Comparison of ENCODE assay signal across 8 cellular contexts in the genomic region with DNA sequence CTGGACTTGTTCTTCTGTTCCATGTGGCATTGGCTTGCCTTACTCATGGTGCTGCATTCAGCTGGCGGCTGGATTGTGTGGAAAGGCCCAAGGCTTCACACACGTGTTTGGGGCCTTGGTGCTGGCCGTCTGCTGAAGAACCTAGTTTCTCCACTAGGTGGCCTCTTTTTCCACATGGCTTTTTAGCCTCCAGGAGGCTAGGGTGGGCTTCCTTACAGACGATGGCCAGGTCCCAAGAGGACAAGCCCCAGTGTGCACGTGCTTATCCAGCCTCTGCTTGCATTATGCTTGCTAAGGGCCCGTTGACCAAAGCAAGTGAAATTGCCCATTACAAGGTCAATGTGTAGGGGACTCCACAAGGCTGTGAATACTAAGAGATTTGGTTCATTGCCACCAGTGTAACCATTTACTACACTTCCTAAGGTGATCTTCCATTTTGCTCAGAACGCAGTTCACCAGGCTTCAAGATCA. TPM values are rescaled to one million over a fixed set of nuclear protein-coding genes. Genes with fewer than 3 reads are reported as not detected.
A peak's percentile ranks its signal among the peaks of the same experiment; 100 is the strongest.
DNase-seq lines count a peak whose midpoint lies in the region; ATAC-seq and TF ChIP-seq lines count a peak whose summit lies in the region.

No MANE protein-coding gene starts in this region.

- H3K36me3 ChIP-seq in NT2/D1 (ENCODE audit: insufficient read depth, insufficient read length, low read length): no peaks in the 10 kb centered on the region
- H3K36me3 ChIP-seq in psoas muscle (ENCODE audit: insufficient read depth in 1 of 2, low read depth in 1 of 2): no peaks in the 10 kb centered on the region

- H3K4me1 ChIP-seq in NT2/D1 (ENCODE audit: insufficient read depth, insufficient read length) (peaks cover 3% of the 10 kb centered on the region), psoas muscle (no peaks in the 10 kb centered on the region)

- H3K9me3 ChIP-seq in NT2/D1 (ENCODE audit: insufficient read depth, low read length): peaks cover 8% of the 10 kb centered on the region
- no peaks in the 10 kb centered on the region for H3K9me3 ChIP-seq in psoas muscle

- DNase-seq in NOMO-1 treated with DMSO at 0.1 percent for 48 hours (lab: John Stamatoyannopoulos, UW; ENCODE audit: unreplicated experiment) (peak; percentile 12), NOMO-1 treated with dmso at 0.1 percent for 144 hours (lab: John Stamatoyannopoulos, UW; ENCODE audit: unreplicated experiment) (no peak), NT2/D1 (ENCODE audit: low read depth, low spot score) (peak; percentile 68), epithelial cell of esophagus (ENCODE audit: low read depth) (peak; percentile 19), psoas muscle (no peak), dedifferentiated amniotic fluid mesenchymal stem cell (ENCODE audit: extremely low spot score) (no peak)

- intact Hi-C loops in psoas muscle (cut with DNase I): no loop called here

- 65 to 69% (median 66%) methylated on average over 7 of the region's 7 CpGs for WGBS in psoas muscle, 3 donors

- no peak overlapping the region for H3K27ac ChIP-seq in psoas muscle

- TF ChIP-seq CTCF in epithelial cell of esophagus (IDR thresholded peaks at IDR 0.05; ENCODE audit: insufficient read depth, low read depth, low read length, missing control alignments) (peak; percentile 50), psoas muscle (IDR thresholded peaks at IDR 0.05) (peak; percentile 38)

- ATAC-seq in psoas muscle (peak in 3 of 4 donors; percentile 54 to 65 (median 62)), HG03521 (IDR thresholded peaks at IDR 0.05; ENCODE audit: unreplicated experiment) (no peak), GM21529 (IDR thresholded peaks at IDR 0.05; ENCODE audit: unreplicated experiment) (no peak)

- H3K27me3 ChIP-seq in NT2/D1 (ENCODE audit: insufficient read depth, insufficient read length) (peaks cover 12% of the 10 kb centered on the region), psoas muscle (ENCODE audit: insufficient read depth in 3 of 3, low read length in 2 of 3) (no peaks in the 10 kb centered on the region)

- H3K9ac ChIP-seq in NT2/D1 (ENCODE audit: insufficient read length, low read depth): no peak overlapping the region

- H3K4me3 ChIP-seq in NT2/D1 (ENCODE audit: insufficient read length, low read depth) (no peak overlapping the region), epithelial cell of esophagus (ENCODE audit: low read length) (no peak overlapping the region), psoas muscle (no peak overlapping the region)

RNA-seq across cellular contexts. Expression of a gene that starts 47.5 kb away (rescaled TPM):
- total RNA-seq in psoas muscle: 1 to 10 TPM in 3 of 4 donors, under 1 TPM in 1; 0.84 to 8.6 (median 3.3) TPM
- polyA plus RNA-seq in psoas muscle: under 1 TPM; 0.42 to 0.88 (median 0.44) TPM

Comparison
In these comparisons a context has a peak if more than half of its experiments do, and no peak if none do; other contexts are left out.
1. DNase-seq: peak in NOMO-1 treated with DMSO at 0.1 percent for 48 hours (single experiment), NT2/D1 (single experiment) and epithelial cell of esophagus (single experiment); none in NOMO-1 treated with dmso at 0.1 percent for 144 hours (single experiment), psoas muscle (0 of 2) and dedifferentiated amniotic fluid mesenchymal stem cell (single experiment).
2. ATAC-seq: peak in psoas muscle (3 of 4); none in HG03521 (single experiment) and GM21529 (single experiment).